24 cellular contexts compared by ENCODE assay signal in genomic region chr22:33829549-33830280, GRCh38.
DNase-seq lines count a peak whose midpoint lies in the region; ATAC-seq, FAIRE-seq and TF ChIP-seq lines count a peak whose summit lies in the region.
"Had no signal": no experiment of that assay in that cellular context is flagged by ENCODE, and none has a peak within 500 bp of the region (broad histone marks: within the 10 kb centered on the region; RNA-seq: fewer than 3 reads in every experiment).

No MANE protein-coding gene starts in this region.

- no peak overlapping the region for H3K56ac ChIP-seq in H1 (replicated peaks; ENCODE audit: insufficient read length, low read depth, low read length)

- BruUV-seq in HepG2 (replicated peaks; lab: Mats Ljungman, UMichigan) = no TSS peak

- H3K4me1 ChIP-seq in HepG2 (ENCODE audit: insufficient read depth, low read length) (no peaks in the 10 kb centered on the region), right lobe of liver (no peaks in the 10 kb centered on the region), H1 (replicated peaks in 1 of 4; ENCODE audit: control insufficient read depth in 3 of 4, insufficient read depth in 4 of 4, low read length in 3 of 4) (peaks cover 11 to 43% (median 19%) of the 10 kb centered on the region in 4 experiments)

- no peak for ATAC-seq in HepG2
- ATAC-seq in right lobe of liver = no peak
- ATAC-seq in activated T-cell treated with anti-CD3 and anti-CD28 coated beads, Interleukin-2, amount 50 U/mL, for 72 hours (replicated peaks in 1 of 2) = no peak
- ATAC-seq in GM19455 (IDR thresholded peaks at IDR 0.05; ENCODE audit: unreplicated experiment) = no peak
- no peak for ATAC-seq in activated CD8-positive, alpha-beta T cell treated with anti-CD3 and anti-CD28 coated beads, Interleukin-2, amount 10 ng/mL, durations not matched to agents 7 days and 5 days
- ATAC-seq: effector memory CD8-positive, alpha-beta T cell; left lobe of liver; mucosa of descending colon; T-helper 17 cell had no signal

- no peaks in the 10 kb centered on the region for H3K27me3 Mint-ChIP-seq in activated T-cell treated with anti-CD3 and anti-CD28 coated beads, Interleukin-2, amount 50 U/mL, for 72 hours (ENCODE audit: low read depth)
- H3K27me3 Mint-ChIP-seq in activated CD8-positive, alpha-beta T cell treated with anti-CD3 and anti-CD28 coated beads, Interleukin-2, amount 10 ng/mL, durations not matched to agents 7 days and 5 days (ENCODE audit: low read depth) = no peaks in the 10 kb centered on the region
- H3K27me3 Mint-ChIP-seq: activated naive CD8-positive, alpha-beta T cell treated with anti-CD3 and anti-CD28 coated beads for 36 hours; T-helper 17 cell had no signal

- CTCF ChIA-PET in HepG2 (lab: Yijun Ruan, JAX; ENCODE audit: low intra/inter-chr PET ratio, low total read pairs) (no interaction called here), H1 (lab: Charles Lee; ENCODE audit: partially characterized antibody) (interaction anchor here (0.5 to 3.1 kb wide), 3 partner anchors 10 to 1879 kb away, joined by 3 to 15 read pairs (median 3); no protein-coding TSS in a partner anchor)
- CTCF ChIA-PET in activated CD8-positive, alpha-beta T cell treated with anti-CD3 and anti-CD28 coated beads, Interleukin-2, amount 10 ng/mL, durations not matched to agents 7 days and 5 days (lab: Charles Lee) = no interaction called here

- no peak for TF ChIP-seq CTCF in HepG2 (CRISPR knock-in tag; IDR thresholded peaks at IDR 0.05)
- no peak for TF ChIP-seq CTCF in right lobe of liver (IDR thresholded peaks at IDR 0.05)
- TF ChIP-seq CTCF in H1 (IDR thresholded peaks at IDR 0.05; ENCODE audit: control extremely low read depth in 1 of 3, insufficient read depth in 1 of 3, low read depth in 1 of 3, low read length in 3 of 3) = peak in 1 of 3 experiments; percentile 7; a peak in 1 of 4 replicates

- no peak overlapping the region for H2AK5ac ChIP-seq in H1 (ENCODE audit: low read depth, low read length)

- peaks cover 0 to 1% of the 10 kb centered on the region in 2 experiments; a peak in 1 of 5 replicates for H3K36me3 ChIP-seq in HepG2 (replicated peaks in 1 of 2; ENCODE audit: control insufficient read depth in 1 of 2, insufficient read depth in 2 of 2, low read length in 2 of 2)
- no peaks in the 10 kb centered on the region for H3K36me3 ChIP-seq in right lobe of liver
- no peaks in the 10 kb centered on the region for H3K36me3 ChIP-seq in H1 (ENCODE audit: control insufficient read depth in 2 of 4, insufficient read depth in 4 of 4, low read length in 3 of 4)
- H3K36me3 ChIP-seq: neutrophil, uterus had no signal

- intact Hi-C loops in HepG2 (cut with micrococcal nuclease; ENCODE audit: unreplicated experiment) = no loop called here
- intact Hi-C loops in right lobe of liver (cut with DNase I) = no loop called here

- no peak overlapping the region for H3K14ac ChIP-seq in H1 (ENCODE audit: insufficient read length)

- H3K27ac ChIP-seq in HepG2 (ENCODE audit: extremely low read length, insufficient read depth, low read length) (no peak overlapping the region), right lobe of liver (no peak overlapping the region), H1 (ENCODE audit: low read depth, low read length) (no peak overlapping the region)
- H3K27ac ChIP-seq: C4-2B, neutrophil, uterus had no signal

- H3K27ac Mint-ChIP-seq in activated T-cell treated with anti-CD3 and anti-CD28 coated beads, Interleukin-2, amount 50 U/mL, for 72 hours = no peak overlapping the region
- no peak overlapping the region for H3K27ac Mint-ChIP-seq in activated CD8-positive, alpha-beta T cell treated with anti-CD3 and anti-CD28 coated beads, Interleukin-2, amount 10 ng/mL, durations not matched to agents 7 days and 5 days
- H3K27ac Mint-ChIP-seq: activated naive CD8-positive, alpha-beta T cell treated with anti-CD3 and anti-CD28 coated beads for 36 hours; effector memory CD8-positive, alpha-beta T cell; HFFc6; T-helper 17 cell had no signal

- peaks cover under 1 to 5% of the 10 kb centered on the region in 2 donors for H3K9me3 Mint-ChIP-seq in activated T-cell treated with anti-CD3 and anti-CD28 coated beads, Interleukin-2, amount 50 U/mL, for 72 hours
- H3K9me3 Mint-ChIP-seq in activated CD8-positive, alpha-beta T cell treated with anti-CD3 and anti-CD28 coated beads, Interleukin-2, amount 10 ng/mL, durations not matched to agents 7 days and 5 days (ENCODE audit: insufficient read depth) = no peaks in the 10 kb centered on the region
- H3K9me3 Mint-ChIP-seq: activated naive CD8-positive, alpha-beta T cell treated with anti-CD3 and anti-CD28 coated beads for 36 hours had no signal

- no peaks in the 10 kb centered on the region for H3K4me1 Mint-ChIP-seq in activated T-cell treated with anti-CD3 and anti-CD28 coated beads, Interleukin-2, amount 50 U/mL, for 72 hours (ENCODE audit: low read depth)
- H3K4me1 Mint-ChIP-seq in activated CD8-positive, alpha-beta T cell treated with anti-CD3 and anti-CD28 coated beads, Interleukin-2, amount 10 ng/mL, durations not matched to agents 7 days and 5 days (ENCODE audit: low read depth) = no peaks in the 10 kb centered on the region
- H3K4me1 Mint-ChIP-seq: activated naive CD8-positive, alpha-beta T cell treated with anti-CD3 and anti-CD28 coated beads for 36 hours; T-helper 17 cell had no signal

- no peak overlapping the region for H4K91ac ChIP-seq in H1 (replicated peaks; ENCODE audit: insufficient read length, low read length)

- DNase-seq in HepG2 (ENCODE audit: low spot score) (no peak), right lobe of liver (no peak), NCI-H2171 treated with DMSO at 0.1 percent for 48 hours (lab: John Stamatoyannopoulos, UW) (peak; percentile 77), H1 (ENCODE audit: low read depth in 1 of 2, low spot score in 2 of 2) (no peak), mesenteric fat pad (ENCODE audit: low spot score) (no peak)
- DNase-seq in activated T-cell treated with anti-CD3 and anti-CD28 coated beads, Interleukin-2, amount 50 U/mL, for 72 hours = no peak
- no peak for DNase-seq in activated CD8-positive, alpha-beta T cell treated with anti-CD3 and anti-CD28 coated beads, Interleukin-2, amount 10 ng/mL, durations not matched to agents 7 days and 5 days
- DNase-seq: activated naive CD8-positive, alpha-beta T cell treated with anti-CD3 and anti-CD28 coated beads for 36 hours; DMS153; effector memory CD8-positive, alpha-beta T cell; HFFc6; Karpas-422; mucosa of descending colon; NCI-H510A treated with DMSO at 0.1 percent for 48 hours; OCI-M1; SHP77 treated with DMSO at 0.1 percent for 48 hours; stimulated activated CD8-positive, alpha-beta memory T cell treated with anti-CD3 and anti-CD28 coated beads, Interleukin-4, amount 100 ng/mL, for 48 hours; T-helper 17 cell; uterus had no signal

- no peak overlapping the region for H2BK120ac ChIP-seq in H1 (replicated peaks; ENCODE audit: low read depth, low read length)

- H3K9me3 ChIP-seq in HepG2 (ENCODE audit: low read length) = no peaks in the 10 kb centered on the region
- no peaks in the 10 kb centered on the region for H3K9me3 ChIP-seq in right lobe of liver
- no peaks in the 10 kb centered on the region for H3K9me3 ChIP-seq in H1 (ENCODE audit: insufficient read depth in 2 of 2, low read depth in 1 of 2, low read length in 1 of 2)
- H3K9me3 ChIP-seq: mucosa of descending colon, neutrophil, uterus had no signal

- no peaks in the 10 kb centered on the region for H3K36me3 Mint-ChIP-seq in activated T-cell treated with anti-CD3 and anti-CD28 coated beads, Interleukin-2, amount 50 U/mL, for 72 hours (ENCODE audit: insufficient read depth in 2 of 2)
- no peaks in the 10 kb centered on the region for H3K36me3 Mint-ChIP-seq in activated CD8-positive, alpha-beta T cell treated with anti-CD3 and anti-CD28 coated beads, Interleukin-2, amount 10 ng/mL, durations not matched to agents 7 days and 5 days (ENCODE audit: low read depth)
- H3K36me3 Mint-ChIP-seq: activated naive CD8-positive, alpha-beta T cell treated with anti-CD3 and anti-CD28 coated beads for 36 hours had no signal

- no peaks in the 10 kb centered on the region for H3K79me2 ChIP-seq in HepG2 (ENCODE audit: insufficient read depth, low read length)
- H3K79me2 ChIP-seq in H1 (ENCODE audit: control insufficient read depth in 1 of 2, insufficient read depth in 2 of 2, low read length in 2 of 2) = peaks cover 16 to 94% of the 10 kb centered on the region in 2 experiments; a peak in 3 of 4 replicates

- no peak overlapping the region for H3K4ac ChIP-seq in H1 (replicated peaks; ENCODE audit: insufficient read length, low read depth, low read length)

- FAIRE-seq in HepG2 (lab: Jason Lieb, UNC) (no peak), H1 (lab: Jason Lieb, UNC) (peak; percentile 36)
- FAIRE-seq: GM12892 had no signal

- no peak overlapping the region for H4K8ac ChIP-seq in H1 (ENCODE audit: extremely low read depth, insufficient read depth, low read length)

- H2BK5ac ChIP-seq in H1 (ENCODE audit: low read depth, low read length) = no peak overlapping the region; the same call in 1 of the 2 replicates

- H2BK20ac ChIP-seq in H1 (ENCODE audit: low read length) = no peak overlapping the region

- in situ Hi-C loops in HepG2 (cut with HindIII; ENCODE audit: extremely low pct_ligation_motif_present, low pct_unique_long_range_greater_than_20kb) = no loop called here

- H3K18ac ChIP-seq in H1 (ENCODE audit: extremely low read depth, low read length) = no peak overlapping the region; the same call in 1 of the 2 replicates

- no peaks in the 10 kb centered on the region; the same call in none of the 2 replicates for H3K23me2 ChIP-seq in H1 (ENCODE audit: low read depth, low read length)

- TF ChIP-seq RAD21 in HepG2 (CRISPR knock-in tag; IDR thresholded peaks at IDR 0.05) = no peak
- TF ChIP-seq RAD21 in H1 (IDR thresholded peaks at IDR 0.05 in 1 of 2, conservative IDR thresholded peaks at IDR 0.05 in 1 of 2; ENCODE audit: low read depth in 2 of 2, low read length in 2 of 2) = peak in 1 of 2 experiments; percentile 19; a peak in 1 of 4 replicates

- H3K9ac ChIP-seq in HepG2 (ENCODE audit: insufficient read depth, low read depth, low read length) (no peak overlapping the region), H1 (replicated peaks in 1 of 4; ENCODE audit: extremely low read depth in 1 of 4, low read depth in 3 of 4, low read length in 3 of 4) (no peak overlapping the region)

- H3K4me2 ChIP-seq in HepG2 (ENCODE audit: low read depth, low read length) = no peak overlapping the region
- no peak overlapping the region for H3K4me2 ChIP-seq in H1 (ENCODE audit: insufficient read depth in 1 of 2, low read depth in 2 of 2, low read length in 2 of 2)

- no peak overlapping the region; the same call in 1 of the 2 replicates for H2BK12ac ChIP-seq in H1 (ENCODE audit: low read depth, low read length)

- no peak overlapping the region for H3K4me3 Mint-ChIP-seq in activated T-cell treated with anti-CD3 and anti-CD28 coated beads, Interleukin-2, amount 50 U/mL, for 72 hours
- no peak overlapping the region for H3K4me3 Mint-ChIP-seq in activated CD8-positive, alpha-beta T cell treated with anti-CD3 and anti-CD28 coated beads, Interleukin-2, amount 10 ng/mL, durations not matched to agents 7 days and 5 days
- H3K4me3 Mint-ChIP-seq: activated naive CD8-positive, alpha-beta T cell treated with anti-CD3 and anti-CD28 coated beads for 36 hours; effector memory CD8-positive, alpha-beta T cell; HFFc6; T-helper 17 cell had no signal

- peaks cover 29% of the 10 kb centered on the region for H3K79me1 ChIP-seq in H1 (ENCODE audit: low read depth, low read length)

- H4K5ac ChIP-seq in H1 (ENCODE audit: insufficient read length, low read depth, low read length) = no peak overlapping the region

- H2BK15ac ChIP-seq in H1 (ENCODE audit: low read length) = no peak overlapping the region

- no peak overlapping the region for H2AFZ ChIP-seq in HepG2 (ENCODE audit: low read length)
- H2AFZ ChIP-seq in H1 (ENCODE audit: low read length) = no peak overlapping the region

- H3K4me3 ChIP-seq in HepG2 (replicated peaks in 1 of 3; ENCODE audit: insufficient read depth in 1 of 3, low read depth in 2 of 3, low read length in 3 of 3) (no peak overlapping the region), right lobe of liver (no peak overlapping the region), H1 (ENCODE audit: extremely low read depth in 1 of 4, insufficient read depth in 2 of 4, low read depth in 3 of 4, low read length in 4 of 4) (no peak overlapping the region)
- H3K4me3 ChIP-seq: mucosa of descending colon, uterus had no signal

- H3K27me3 ChIP-seq in HepG2 (ENCODE audit: control insufficient read depth in 1 of 2, insufficient read depth in 2 of 2, low read length in 2 of 2) (no peaks in the 10 kb centered on the region), right lobe of liver (no peaks in the 10 kb centered on the region), H1 (replicated peaks in 1 of 4; ENCODE audit: control insufficient read depth in 3 of 4, extremely low read depth in 1 of 4, insufficient read depth in 3 of 4, low read length in 3 of 4) (no peaks in the 10 kb centered on the region)
- H3K27me3 ChIP-seq: neutrophil, uterus had no signal

- no peak for TF ChIP-seq POLR2A in HepG2 (IDR thresholded peaks at IDR 0.05; ENCODE audit: insufficient read depth in 1 of 2, low read depth in 2 of 2, low read length in 2 of 2)
- TF ChIP-seq POLR2A in right lobe of liver (IDR thresholded peaks at IDR 0.05) = no peak
- no peak for TF ChIP-seq POLR2A in H1 (IDR thresholded peaks at IDR 0.05; ENCODE audit: control extremely low read depth in 1 of 2, low read depth in 2 of 2, low read length in 2 of 2)

- no peak overlapping the region for H3K23ac ChIP-seq in H1 (ENCODE audit: insufficient read length)

- no peak for TF ChIP-seq EP300 in HepG2 (IDR thresholded peaks at IDR 0.05; ENCODE audit: low read depth in 2 of 2, low read length in 2 of 2)
- TF ChIP-seq EP300 in HepG2 (CRISPR knock-in tag; IDR thresholded peaks at IDR 0.05; ENCODE audit: borderline replicate concordance) = no peak
- no peak for TF ChIP-seq EP300 in H1 (IDR thresholded peaks at IDR 0.05; ENCODE audit: borderline replicate concordance in 1 of 2, low read depth in 2 of 2, low read length in 2 of 2)

- H4K20me1 ChIP-seq in HepG2 (ENCODE audit: insufficient read depth, low read length) (no peaks in the 10 kb centered on the region), H1 (replicated peaks in 1 of 2; ENCODE audit: control insufficient read depth in 1 of 2, insufficient read depth in 2 of 2, low read length in 2 of 2) (peaks cover 3 to 6% of the 10 kb centered on the region in 2 experiments)

- POLR2A ChIA-PET in HepG2 (lab: Yijun Ruan, JAX) = no interaction called here
- POLR2A ChIA-PET in H1 (lab: Charles Lee; ENCODE audit: partially characterized antibody) = interaction anchor here (1.6 kb wide), 1 partner anchor 10 kb away, joined by 4 read pairs; no protein-coding TSS in a partner anchor
- POLR2A ChIA-PET in activated CD8-positive, alpha-beta T cell treated with anti-CD3 and anti-CD28 coated beads, Interleukin-2, amount 10 ng/mL, durations not matched to agents 7 days and 5 days (lab: Charles Lee) = no interaction called here

- WGBS in HepG2 (ENCODE audit: low lambda C conversion rate) = 67% methylated on average over 2 of the region's 4 CpGs
- 53% methylated on average over 4 of the region's 4 CpGs for WGBS in right lobe of liver (ENCODE audit: insufficient coverage, low coverage, low lambda C conversion rate, missing lambda C conversion rate)
- 48% methylated on average over 4 of the region's 4 CpGs; no CpG with 5 or more reads in 1 of the 2 experiments for WGBS in H1 (ENCODE audit: extremely low coverage in 1 of 2, insufficient coverage in 1 of 2, insufficient read length in 1 of 2, insufficient replicate concordance in 2 of 2, low coverage in 1 of 2, low lambda C conversion rate in 2 of 2, missing lambda C conversion rate in 1 of 2), 2 experiments

Comparison
In these comparisons a context has a peak if more than half of its experiments do, and no peak if none do; other contexts are left out.
1. Of the 41 proteins assayed by ChIP-seq in both HepG2 and H1: peak only in HepG2: none; only in H1: none; in both: MAFK; in neither: 38; mixed calls (peak in some experiments, not most) for 2.